ENCODE assay signal across 1 cellular context in the genomic region with DNA sequence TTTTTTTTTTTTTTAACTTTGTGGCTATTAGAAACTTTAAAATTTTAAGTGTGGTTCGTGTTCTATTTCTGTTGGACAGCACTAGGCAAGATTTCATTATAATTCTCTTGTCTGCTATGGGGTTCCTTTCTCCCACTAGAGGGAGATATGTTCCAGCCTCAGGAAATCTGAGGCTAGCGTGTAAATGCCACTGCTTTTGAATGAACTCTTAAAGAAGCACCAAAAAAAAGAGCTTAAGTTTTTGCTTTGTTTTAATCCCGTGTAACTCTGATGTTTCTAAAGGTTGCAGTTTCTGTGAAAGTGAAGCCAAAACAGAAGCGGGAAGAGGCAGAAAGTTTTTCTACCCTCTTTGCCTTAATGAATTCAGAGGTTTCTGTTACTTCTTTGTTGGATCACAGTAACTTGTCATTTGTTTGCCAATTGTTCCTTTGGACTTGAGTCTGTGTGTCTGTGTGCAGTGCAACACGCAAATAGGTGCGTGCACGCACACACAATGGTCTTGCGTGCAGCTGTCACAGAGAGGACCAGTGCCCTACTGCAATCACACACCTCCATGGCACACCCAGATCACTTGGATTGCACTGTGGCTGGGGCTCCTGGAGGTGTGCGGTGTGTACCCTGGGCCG.
TF ChIP-seq lines count a peak whose summit lies in the region.

No MANE protein-coding gene starts in this region.

TF ChIP-seq in GM12878, 131 proteins besides CTCF, POLR2A, EP300 and RAD21:
- TF ChIP-seq IKZF2 (IDR thresholded peaks at IDR 0.05) (peak; percentile 28 to 36; a peak in 1 of 4 replicates), BMI1 (IDR thresholded peaks at IDR 0.05; ENCODE audit: borderline replicate concordance) (no peak), SIX5 (IDR thresholded peaks at IDR 0.05; ENCODE audit: low read depth, low read length, severe bottlenecking) (no peak), DPF2 (IDR thresholded peaks at IDR 0.05) (no peak), ETV6 (conservative IDR thresholded peaks at IDR 0.05 in 1 of 2, IDR thresholded peaks at IDR 0.05 in 1 of 2; ENCODE audit: borderline replicate concordance in 1 of 2, low read depth in 1 of 2) (no peak), BHLHE40 (IDR thresholded peaks at IDR 0.05; ENCODE audit: borderline replicate concordance in 1 of 2, low read depth in 2 of 2, low read length in 1 of 2) (peak in 1 of 2 experiments; percentile 15; a peak in 1 of 4 replicates), SREBF2 (IDR thresholded peaks at IDR 0.05; ENCODE audit: low read length) (peak; percentile 22; the same call in 1 of the 2 replicates), SMC3 (IDR thresholded peaks at IDR 0.05; ENCODE audit: borderline replicate concordance, low read length) (peak; percentile 58; the same call in 1 of the 2 replicates), ZNF24 (IDR thresholded peaks at IDR 0.05) (peak; percentile 52; the same call in 1 of the 2 replicates), IKZF1 (conservative IDR thresholded peaks at IDR 0.05) (0 out of 2 replicates have a peak, but pooled peaks have one; percentile 14), ZNF384 (IDR thresholded peaks at IDR 0.05; ENCODE audit: borderline replicate concordance, low read depth, low read length) (peak; percentile 55; the same call in 1 of the 2 replicates), MEF2A (IDR thresholded peaks at IDR 0.05; ENCODE audit: insufficient read depth, low read depth, low read length) (0 out of 2 replicates have a peak, but pooled peaks have one; percentile 20)
- TF ChIP-seq, protein P1, sequence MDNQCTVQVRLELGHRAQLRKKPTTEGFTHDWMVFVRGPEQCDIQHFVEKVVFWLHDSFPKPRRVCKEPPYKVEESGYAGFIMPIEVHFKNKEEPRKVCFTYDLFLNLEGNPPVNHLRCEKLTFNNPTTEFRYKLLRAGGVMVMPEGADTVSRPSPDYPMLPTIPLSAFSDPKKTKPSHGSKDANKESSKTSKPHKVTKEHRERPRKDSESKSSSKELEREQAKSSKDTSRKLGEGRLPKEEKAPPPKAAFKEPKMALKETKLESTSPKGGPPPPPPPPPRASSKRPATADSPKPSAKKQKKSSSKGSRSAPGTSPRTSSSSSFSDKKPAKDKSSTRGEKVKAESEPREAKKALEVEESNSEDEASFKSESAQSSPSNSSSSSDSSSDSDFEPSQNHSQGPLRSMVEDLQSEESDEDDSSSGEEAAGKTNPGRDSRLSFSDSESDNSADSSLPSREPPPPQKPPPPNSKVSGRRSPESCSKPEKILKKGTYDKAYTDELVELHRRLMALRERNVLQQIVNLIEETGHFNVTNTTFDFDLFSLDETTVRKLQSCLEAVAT (IDR thresholded peaks at IDR 0.05), result 0 out of 2 replicates have a peak, but pooled peaks have one; percentile 20
- TF ChIP-seq, protein P2, sequence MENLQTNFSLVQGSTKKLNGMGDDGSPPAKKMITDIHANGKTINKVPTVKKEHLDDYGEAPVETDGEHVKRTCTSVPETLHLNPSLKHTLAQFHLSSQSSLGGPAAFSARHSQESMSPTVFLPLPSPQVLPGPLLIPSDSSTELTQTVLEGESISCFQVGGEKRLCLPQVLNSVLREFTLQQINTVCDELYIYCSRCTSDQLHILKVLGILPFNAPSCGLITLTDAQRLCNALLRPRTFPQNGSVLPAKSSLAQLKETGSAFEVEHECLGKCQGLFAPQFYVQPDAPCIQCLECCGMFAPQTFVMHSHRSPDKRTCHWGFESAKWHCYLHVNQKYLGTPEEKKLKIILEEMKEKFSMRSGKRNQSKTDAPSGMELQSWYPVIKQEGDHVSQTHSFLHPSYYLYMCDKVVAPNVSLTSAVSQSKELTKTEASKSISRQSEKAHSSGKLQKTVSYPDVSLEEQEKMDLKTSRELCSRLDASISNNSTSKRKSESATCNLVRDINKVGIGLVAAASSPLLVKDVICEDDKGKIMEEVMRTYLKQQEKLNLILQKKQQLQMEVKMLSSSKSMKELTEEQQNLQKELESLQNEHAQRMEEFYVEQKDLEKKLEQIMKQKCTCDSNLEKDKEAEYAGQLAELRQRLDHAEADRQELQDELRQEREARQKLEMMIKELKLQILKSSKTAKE (IDR thresholded peaks at IDR 0.05; ENCODE audit: low read depth, poor library complexity, severe bottlenecking), result peak; percentile 30
- TF ChIP-seq, protein P3, sequence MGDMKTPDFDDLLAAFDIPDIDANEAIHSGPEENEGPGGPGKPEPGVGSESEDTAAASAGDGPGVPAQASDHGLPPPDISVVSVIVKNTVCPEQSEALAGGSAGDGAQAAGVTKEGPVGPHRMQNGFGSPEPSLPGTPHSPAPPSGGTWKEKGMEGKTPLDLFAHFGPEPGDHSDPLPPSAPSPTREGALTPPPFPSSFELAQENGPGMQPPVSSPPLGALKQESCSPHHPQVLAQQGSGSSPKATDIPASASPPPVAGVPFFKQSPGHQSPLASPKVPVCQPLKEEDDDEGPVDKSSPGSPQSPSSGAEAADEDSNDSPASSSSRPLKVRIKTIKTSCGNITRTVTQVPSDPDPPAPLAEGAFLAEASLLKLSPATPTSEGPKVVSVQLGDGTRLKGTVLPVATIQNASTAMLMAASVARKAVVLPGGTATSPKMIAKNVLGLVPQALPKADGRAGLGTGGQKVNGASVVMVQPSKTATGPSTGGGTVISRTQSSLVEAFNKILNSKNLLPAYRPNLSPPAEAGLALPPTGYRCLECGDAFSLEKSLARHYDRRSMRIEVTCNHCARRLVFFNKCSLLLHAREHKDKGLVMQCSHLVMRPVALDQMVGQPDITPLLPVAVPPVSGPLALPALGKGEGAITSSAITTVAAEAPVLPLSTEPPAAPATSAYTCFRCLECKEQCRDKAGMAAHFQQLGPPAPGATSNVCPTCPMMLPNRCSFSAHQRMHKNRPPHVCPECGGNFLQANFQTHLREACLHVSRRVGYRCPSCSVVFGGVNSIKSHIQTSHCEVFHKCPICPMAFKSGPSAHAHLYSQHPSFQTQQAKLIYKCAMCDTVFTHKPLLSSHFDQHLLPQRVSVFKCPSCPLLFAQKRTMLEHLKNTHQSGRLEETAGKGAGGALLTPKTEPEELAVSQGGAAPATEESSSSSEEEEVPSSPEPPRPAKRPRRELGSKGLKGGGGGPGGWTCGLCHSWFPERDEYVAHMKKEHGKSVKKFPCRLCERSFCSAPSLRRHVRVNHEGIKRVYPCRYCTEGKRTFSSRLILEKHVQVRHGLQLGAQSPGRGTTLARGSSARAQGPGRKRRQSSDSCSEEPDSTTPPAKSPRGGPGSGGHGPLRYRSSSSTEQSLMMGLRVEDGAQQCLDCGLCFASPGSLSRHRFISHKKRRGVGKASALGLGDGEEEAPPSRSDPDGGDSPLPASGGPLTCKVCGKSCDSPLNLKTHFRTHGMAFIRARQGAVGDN (IDR thresholded peaks at IDR 0.05), result peak; percentile 77
- TF ChIP-seq, protein P4, sequence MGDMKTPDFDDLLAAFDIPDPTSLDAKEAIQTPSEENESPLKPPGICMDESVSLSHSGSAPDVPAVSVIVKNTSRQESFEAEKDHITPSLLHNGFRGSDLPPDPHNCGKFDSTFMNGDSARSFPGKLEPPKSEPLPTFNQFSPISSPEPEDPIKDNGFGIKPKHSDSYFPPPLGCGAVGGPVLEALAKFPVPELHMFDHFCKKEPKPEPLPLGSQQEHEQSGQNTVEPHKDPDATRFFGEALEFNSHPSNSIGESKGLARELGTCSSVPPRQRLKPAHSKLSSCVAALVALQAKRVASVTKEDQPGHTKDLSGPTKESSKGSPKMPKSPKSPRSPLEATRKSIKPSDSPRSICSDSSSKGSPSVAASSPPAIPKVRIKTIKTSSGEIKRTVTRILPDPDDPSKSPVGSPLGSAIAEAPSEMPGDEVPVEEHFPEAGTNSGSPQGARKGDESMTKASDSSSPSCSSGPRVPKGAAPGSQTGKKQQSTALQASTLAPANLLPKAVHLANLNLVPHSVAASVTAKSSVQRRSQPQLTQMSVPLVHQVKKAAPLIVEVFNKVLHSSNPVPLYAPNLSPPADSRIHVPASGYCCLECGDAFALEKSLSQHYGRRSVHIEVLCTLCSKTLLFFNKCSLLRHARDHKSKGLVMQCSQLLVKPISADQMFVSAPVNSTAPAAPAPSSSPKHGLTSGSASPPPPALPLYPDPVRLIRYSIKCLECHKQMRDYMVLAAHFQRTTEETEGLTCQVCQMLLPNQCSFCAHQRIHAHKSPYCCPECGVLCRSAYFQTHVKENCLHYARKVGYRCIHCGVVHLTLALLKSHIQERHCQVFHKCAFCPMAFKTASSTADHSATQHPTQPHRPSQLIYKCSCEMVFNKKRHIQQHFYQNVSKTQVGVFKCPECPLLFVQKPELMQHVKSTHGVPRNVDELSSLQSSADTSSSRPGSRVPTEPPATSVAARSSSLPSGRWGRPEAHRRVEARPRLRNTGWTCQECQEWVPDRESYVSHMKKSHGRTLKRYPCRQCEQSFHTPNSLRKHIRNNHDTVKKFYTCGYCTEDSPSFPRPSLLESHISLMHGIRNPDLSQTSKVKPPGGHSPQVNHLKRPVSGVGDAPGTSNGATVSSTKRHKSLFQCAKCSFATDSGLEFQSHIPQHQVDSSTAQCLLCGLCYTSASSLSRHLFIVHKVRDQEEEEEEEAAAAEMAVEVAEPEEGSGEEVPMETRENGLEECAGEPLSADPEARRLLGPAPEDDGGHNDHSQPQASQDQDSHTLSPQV (IDR thresholded peaks at IDR 0.05), result 0 out of 2 replicates have a peak, but pooled peaks have one; percentile 11
- TF ChIP-seq, protein P5, sequence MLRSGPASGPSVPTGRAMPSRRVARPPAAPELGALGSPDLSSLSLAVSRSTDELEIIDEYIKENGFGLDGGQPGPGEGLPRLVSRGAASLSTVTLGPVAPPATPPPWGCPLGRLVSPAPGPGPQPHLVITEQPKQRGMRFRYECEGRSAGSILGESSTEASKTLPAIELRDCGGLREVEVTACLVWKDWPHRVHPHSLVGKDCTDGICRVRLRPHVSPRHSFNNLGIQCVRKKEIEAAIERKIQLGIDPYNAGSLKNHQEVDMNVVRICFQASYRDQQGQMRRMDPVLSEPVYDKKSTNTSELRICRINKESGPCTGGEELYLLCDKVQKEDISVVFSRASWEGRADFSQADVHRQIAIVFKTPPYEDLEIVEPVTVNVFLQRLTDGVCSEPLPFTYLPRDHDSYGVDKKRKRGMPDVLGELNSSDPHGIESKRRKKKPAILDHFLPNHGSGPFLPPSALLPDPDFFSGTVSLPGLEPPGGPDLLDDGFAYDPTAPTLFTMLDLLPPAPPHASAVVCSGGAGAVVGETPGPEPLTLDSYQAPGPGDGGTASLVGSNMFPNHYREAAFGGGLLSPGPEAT (IDR thresholded peaks at IDR 0.05; ENCODE audit: low read depth), result 0 out of 2 replicates have a peak, but pooled peaks have one; percentile 12
TF ChIP-seq in GM12878: peak in this region for 13.
